31 cellular contexts compared by ENCODE assay signal in the genomic region with DNA sequence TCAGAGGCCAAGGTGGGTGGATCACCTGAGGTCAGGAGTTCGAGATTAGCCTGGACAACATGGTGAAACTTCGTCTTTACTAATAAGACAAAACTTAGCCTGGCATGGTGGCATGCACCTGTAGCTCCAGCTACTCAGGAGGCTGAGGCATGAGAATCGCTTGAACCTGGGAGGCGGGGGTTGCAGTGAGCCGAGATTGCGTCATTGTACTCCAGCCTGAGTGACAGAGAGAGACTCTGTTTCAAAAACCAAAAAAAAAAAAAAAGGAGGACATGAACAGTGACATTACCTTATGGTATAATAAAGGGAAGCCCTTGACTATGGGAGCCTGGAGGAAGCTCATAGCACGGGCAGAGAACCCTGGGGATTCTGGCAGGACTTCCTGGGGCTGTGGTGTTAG.
"Had no signal": no experiment of that assay in that cellular context is flagged by ENCODE, and none has a peak within 500 bp of the region (broad histone marks: within the 10 kb centered on the region; RNA-seq: fewer than 3 reads in every experiment).

No MANE protein-coding gene starts in this region.

- H3K4me3 Mint-ChIP-seq: dendritic cell treated with granulocyte-macrophage colony-stimulating factor and Interleukin-4, amounts not matched to agents 40 ng/mL and 50 ng/mL, for 4 days; effector memory CD8-positive, alpha-beta T cell; mesothelial cell of epicardium; naive B cell; natural killer cell treated with Interleukin-12 subunit alpha and Interleukin-12 subunit beta and Interleukin-15 and Interleukin-18, amount 100 ng/mL, for 72 hours; neural crest cell; stimulated activated naive B cell treated with anti-CD40 and anti-IgM and Interleukin-4, amounts not matched to agents 10 μg/mL and 1 μg/mL and 100 μg/mL, for 72 hours; stimulated activated naive CD8-positive, alpha-beta T cell treated with anti-CD3 and anti-CD28 coated beads, Interleukin-15, Interleukin-2, amounts not matched to agents 100 ng/mL and 50 ng/mL, for 24 hours had no signal

- H3K9me3 Mint-ChIP-seq: dendritic cell treated with granulocyte-macrophage colony-stimulating factor and Interleukin-4, amounts not matched to agents 40 ng/mL and 50 ng/mL, for 4 days; effector memory CD8-positive, alpha-beta T cell; mesothelial cell of epicardium; natural killer cell treated with Interleukin-12 subunit alpha and Interleukin-12 subunit beta and Interleukin-15 and Interleukin-18, amount 100 ng/mL, for 72 hours; neural crest cell; stimulated activated naive B cell treated with anti-CD40 and anti-IgM and Interleukin-4, amounts not matched to agents 10 μg/mL and 1 μg/mL and 100 μg/mL, for 72 hours; stimulated activated naive CD8-positive, alpha-beta T cell treated with anti-CD3 and anti-CD28 coated beads, Interleukin-15, Interleukin-2, amounts not matched to agents 100 ng/mL and 50 ng/mL, for 24 hours had no signal

- H3K27ac ChIP-seq: colonic mucosa, esophagus squamous epithelium, heart right ventricle, left lung, ovary, psoas muscle, skin epidermis, spleen, thoracic aorta, tibial nerve, upper lobe of left lung had no signal

- H3K9me3 ChIP-seq: colonic mucosa, esophagus squamous epithelium, left lung, mucosa of descending colon, ovary, psoas muscle, thoracic aorta, tibial nerve, upper lobe of left lung had no signal

- H3K27ac Mint-ChIP-seq: dendritic cell treated with granulocyte-macrophage colony-stimulating factor and Interleukin-4, amounts not matched to agents 40 ng/mL and 50 ng/mL, for 4 days; effector memory CD8-positive, alpha-beta T cell; mesothelial cell of epicardium; naive B cell; natural killer cell treated with Interleukin-12 subunit alpha and Interleukin-12 subunit beta and Interleukin-15 and Interleukin-18, amount 100 ng/mL, for 72 hours; stimulated activated naive B cell treated with anti-CD40 and anti-IgM and Interleukin-4, amounts not matched to agents 10 μg/mL and 1 μg/mL and 100 μg/mL, for 72 hours; stimulated activated naive CD8-positive, alpha-beta T cell treated with anti-CD3 and anti-CD28 coated beads, Interleukin-15, Interleukin-2, amounts not matched to agents 100 ng/mL and 50 ng/mL, for 24 hours had no signal

- H3K27me3 ChIP-seq: colonic mucosa, heart right ventricle, ovary, tibial nerve, upper lobe of left lung had no signal

- FAIRE-seq: endometrium, islet of Langerhans, urothelium cell line had no signal

- H3K4me1 ChIP-seq: colonic mucosa, psoas muscle had no signal

- H3K36me3 Mint-ChIP-seq: mesothelial cell of epicardium; naive B cell; natural killer cell treated with Interleukin-12 subunit alpha and Interleukin-12 subunit beta and Interleukin-15 and Interleukin-18, amount 100 ng/mL, for 72 hours; stimulated activated naive B cell treated with anti-CD40 and anti-IgM and Interleukin-4, amounts not matched to agents 10 μg/mL and 1 μg/mL and 100 μg/mL, for 72 hours had no signal

- DNase-seq: colonic mucosa; effector memory CD8-positive, alpha-beta T cell; erythroblast; esophagus squamous epithelium; foreskin melanocyte; glutamatergic neuron; heart right ventricle; hippocampal formation; left cardiac atrium; left lung; mesenchymal stem cell; mucosa of descending colon; naive B cell; ovary; psoas muscle; right cardiac atrium; spleen; stimulated activated CD4-positive, alpha-beta T cell treated with anti-CD3 and anti-CD28 coated beads, Interleukin-2, amount 100 ng/mL, for 48 hours; stimulated activated naive B cell treated with anti-CD40 and anti-IgM and Interleukin-4, amounts not matched to agents 10 μg/mL and 1 μg/mL and 100 μg/mL, for 72 hours; upper lobe of left lung had no signal

- H3K4me3 ChIP-seq: colonic mucosa, esophagus squamous epithelium, heart right ventricle, left lung, mucosa of descending colon, ovary, psoas muscle, skin epidermis, spleen, thoracic aorta, tibial nerve, upper lobe of left lung had no signal

- ATAC-seq: effector memory CD8-positive, alpha-beta T cell; heart right ventricle; left cardiac atrium; left lung; mucosa of descending colon; natural killer cell treated with Interleukin-12 subunit alpha and Interleukin-12 subunit beta and Interleukin-15 and Interleukin-18, amount 100 ng/mL, for 72 hours; psoas muscle; right cardiac atrium; stimulated activated naive B cell treated with anti-CD40 and anti-IgM and Interleukin-4, amounts not matched to agents 10 μg/mL and 1 μg/mL and 100 μg/mL, for 72 hours had no signal

- H3K27me3 Mint-ChIP-seq: dendritic cell treated with granulocyte-macrophage colony-stimulating factor and Interleukin-4, amounts not matched to agents 40 ng/mL and 50 ng/mL, for 4 days; stimulated activated naive CD8-positive, alpha-beta T cell treated with anti-CD3 and anti-CD28 coated beads, Interleukin-15, Interleukin-2, amounts not matched to agents 100 ng/mL and 50 ng/mL, for 24 hours had no signal

- H3K36me3 ChIP-seq: colonic mucosa, esophagus squamous epithelium, heart right ventricle, left lung, ovary, spleen, thoracic aorta, tibial nerve, upper lobe of left lung had no signal
